ENCODE assay signal across 8 cellular contexts in the genomic region with DNA sequence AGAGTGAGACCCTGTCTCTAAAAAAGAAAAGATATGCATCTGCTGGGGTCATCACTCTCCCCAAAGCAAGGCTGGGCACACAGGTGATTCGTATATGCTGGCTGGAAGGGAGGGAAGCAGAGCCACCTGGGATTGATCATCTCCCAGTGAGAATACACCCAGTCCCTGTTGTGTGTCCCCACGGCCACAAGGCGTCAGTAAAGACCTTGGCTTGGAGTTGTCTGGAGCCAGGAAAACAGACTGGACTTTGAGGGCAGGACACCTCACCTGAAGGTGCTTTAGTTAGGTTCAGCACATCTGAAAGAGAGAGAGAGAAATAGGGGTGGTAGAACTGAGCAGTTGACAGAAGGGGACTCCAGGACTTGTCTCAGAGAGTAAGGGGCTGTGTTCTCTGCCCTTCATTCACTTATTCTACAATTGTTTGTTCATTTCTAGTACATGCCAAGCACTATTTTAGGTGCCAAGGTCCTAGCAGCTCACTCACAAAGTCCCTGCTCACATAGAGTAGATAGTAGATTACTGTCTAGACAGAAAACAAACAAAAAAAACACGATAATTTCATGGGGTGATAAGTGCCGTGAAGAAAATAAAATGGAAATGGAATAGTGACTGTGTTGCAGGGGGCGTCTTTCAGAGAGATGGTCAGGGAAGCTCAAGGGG. TPM values are rescaled to one million over a fixed set of nuclear protein-coding genes. Genes with fewer than 3 reads are reported as not detected.
A peak's percentile ranks its signal among the peaks of the same experiment; 100 is the strongest.
DNase-seq lines count a peak whose midpoint lies in the region; ATAC-seq and TF ChIP-seq lines count a peak whose summit lies in the region.

No MANE protein-coding gene starts in this region.

- H3K9ac ChIP-seq in SK-N-SH (no peak overlapping the region), fibroblast of lung (ENCODE audit: insufficient read depth, low read length) (no peak overlapping the region)

- H3K4me1 ChIP-seq in SK-N-SH (ENCODE audit: control insufficient read depth in 1 of 2, insufficient read depth in 2 of 2, low read depth in 1 of 2, low read length in 1 of 2) (no peaks in the 10 kb centered on the region; a peak in 1 of 4 replicates), fibroblast of lung (ENCODE audit: control insufficient read depth, extremely low read depth, insufficient read depth, low read length) (no peaks in the 10 kb centered on the region), neutrophil (ENCODE audit: control insufficient read depth in 1 of 2, insufficient read depth in 1 of 2, low read depth in 1 of 2, low read length in 1 of 2) (peaks cover 21% of the 10 kb centered on the region in 2 experiments)

- peak; percentile 92 for TF ChIP-seq RAD21 in SK-N-SH (IDR thresholded peaks at IDR 0.05; ENCODE audit: low read length)

- H3F3A ChIP-seq in SK-N-SH (replicated peaks; ENCODE audit: insufficient read depth), result no peaks in the 10 kb centered on the region

- H3K4me3 ChIP-seq in NB4 (ENCODE audit: low read depth, low read length), result no peak overlapping the region
- H3K4me3 ChIP-seq in SK-N-SH (ENCODE audit: low read depth in 2 of 2, low read length in 1 of 2), result no peak overlapping the region; a peak in 1 of 4 replicates
- H3K4me3 ChIP-seq in fibroblast of lung (replicated peaks in 1 of 4; ENCODE audit: control extremely low read depth in 1 of 4, insufficient read depth in 1 of 4, low read depth in 3 of 4, low read length in 4 of 4), result no peak overlapping the region
- no peak overlapping the region for H3K4me3 ChIP-seq in neutrophil (ENCODE audit: low read depth in 1 of 2, low read length in 1 of 2)

- no peaks in the 10 kb centered on the region for H3K9me3 ChIP-seq in SK-N-SH
- no peaks in the 10 kb centered on the region for H3K9me3 ChIP-seq in fibroblast of lung (ENCODE audit: control insufficient read depth, insufficient read depth, low read depth, low read length)
- no peaks in the 10 kb centered on the region for H3K9me3 ChIP-seq in neutrophil

- H3K36me3 ChIP-seq in SK-N-SH (replicated peaks in 1 of 2; ENCODE audit: control insufficient read depth in 1 of 2, insufficient read depth in 2 of 2, low read length in 1 of 2), result no peaks in the 10 kb centered on the region
- H3K36me3 ChIP-seq in fibroblast of lung (ENCODE audit: control insufficient read depth, insufficient read depth, low read length), result no peaks in the 10 kb centered on the region
- no peaks in the 10 kb centered on the region for H3K36me3 ChIP-seq in neutrophil

- H3K27me3 ChIP-seq in SK-N-SH (ENCODE audit: insufficient read depth) (no peaks in the 10 kb centered on the region), fibroblast of lung (ENCODE audit: control insufficient read depth, insufficient read depth, low read length) (no peaks in the 10 kb centered on the region), neutrophil (no peaks in the 10 kb centered on the region)

- 42% methylated on average over 6 of the region's 6 CpGs for WGBS in SK-N-SH (ENCODE audit: low lambda C conversion rate)

- CTCF ChIA-PET in SK-N-SH (lab: Yijun Ruan, JAX), result interaction anchor here (0.7 to 17.4 kb wide), 50 partner anchors 11 to 316 kb away, joined by 3 to 339 read pairs (median 5); a partner anchor contains a TSS

- DNase-seq in SIG-M5 treated with dmso at 0.1 percent for 504 hours (lab: John Stamatoyannopoulos, UW; ENCODE audit: unreplicated experiment), result peak; percentile 58
- no peak for DNase-seq in SIG-M5 (lab: John Stamatoyannopoulos, UW)
- peak; percentile 62 for DNase-seq in NB4 (ENCODE audit: low read depth)
- peak; percentile 77 for DNase-seq in SK-N-SH
- peak; percentile 50 to 69 for DNase-seq in fibroblast of lung (ENCODE audit: low read depth in 2 of 2)

- H3K27ac ChIP-seq in SK-N-SH (ENCODE audit: low read depth in 2 of 2, low read length in 1 of 2), result no peak overlapping the region
- no peak overlapping the region for H3K27ac ChIP-seq in fibroblast of lung (ENCODE audit: insufficient read depth, low read length)
- no peak overlapping the region for H3K27ac ChIP-seq in neutrophil

- H3K79me2 ChIP-seq in SK-N-SH (ENCODE audit: insufficient read depth) (no peaks in the 10 kb centered on the region), fibroblast of lung (ENCODE audit: control insufficient read depth, insufficient read depth, low read length) (no peaks in the 10 kb centered on the region)

- no peak for TF ChIP-seq EP300 in SK-N-SH (IDR thresholded peaks at IDR 0.05; ENCODE audit: borderline replicate concordance in 1 of 2, low read depth in 1 of 2, low read length in 1 of 2)

- no peak for ATAC-seq in GM19452 (IDR thresholded peaks at IDR 0.05; ENCODE audit: unreplicated experiment)
- ATAC-seq in GM18511 (IDR thresholded peaks at IDR 0.05; ENCODE audit: unreplicated experiment), result no peak

- no peak overlapping the region for H2AFZ ChIP-seq in SK-N-SH (ENCODE audit: low read depth)
- no peak overlapping the region for H2AFZ ChIP-seq in fibroblast of lung (ENCODE audit: low read length)

- POLR2A ChIA-PET in SK-N-SH (lab: Yijun Ruan, JAX), result no interaction called here

- TF ChIP-seq CTCF in NB4 (IDR thresholded peaks at IDR 0.05; ENCODE audit: low read depth, low read length) (peak; percentile 93), SK-N-SH (IDR thresholded peaks at IDR 0.05) (peak; percentile 91), fibroblast of lung (conservative IDR thresholded peaks at IDR 0.05 in 1 of 2, IDR thresholded peaks at IDR 0.05 in 1 of 2; ENCODE audit: low read depth in 1 of 2, low read length in 2 of 2) (peak; percentile 97 to 99), neutrophil (IDR thresholded peaks at IDR 0.05) (peak; percentile 44)

- no peaks in the 10 kb centered on the region for H4K20me1 ChIP-seq in SK-N-SH (ENCODE audit: insufficient read depth)
- H4K20me1 ChIP-seq in fibroblast of lung (ENCODE audit: control insufficient read depth, extremely low read depth, insufficient read depth, low read length), result no peaks in the 10 kb centered on the region

- H3K4me2 ChIP-seq in SK-N-SH, result no peak overlapping the region
- no peak overlapping the region for H3K4me2 ChIP-seq in fibroblast of lung (ENCODE audit: extremely low read depth, insufficient read depth, low read length)

- H3K9me2 ChIP-seq in SK-N-SH, result no peaks in the 10 kb centered on the region

- no peak for TF ChIP-seq POLR2A in NB4 (IDR thresholded peaks at IDR 0.05; ENCODE audit: extremely low read depth, insufficient read length)

TF ChIP-seq in SK-N-SH, 30 proteins besides CTCF, POLR2A, EP300 and RAD21:
- TF ChIP-seq RCOR1 (IDR thresholded peaks at IDR 0.05; ENCODE audit: low read length) (0 out of 2 replicates have a peak, but pooled peaks have one; percentile 24), FOSL2 (IDR thresholded peaks at IDR 0.05; ENCODE audit: borderline replicate concordance, low read depth) (no peak), TCF12 (IDR thresholded peaks at IDR 0.05) (peak; percentile 48; the same call in 1 of the 2 replicates), NRF1 (IDR thresholded peaks at IDR 0.05; ENCODE audit: low read depth, low read length) (0 out of 2 replicates have a peak, but pooled peaks have one; percentile 31), SMC3 (IDR thresholded peaks at IDR 0.05; ENCODE audit: low read depth, low read length) (peak; percentile 95)

RNA-seq across cellular contexts. Expression of a gene that starts 13.5 kb away (rescaled TPM):
- polyA plus RNA-seq in SK-N-SH (2012; rRNA removed) (5.9 and 10.1 TPM in 2 replicates), fibroblast of lung (0.20 and 0.58 TPM in 2 replicates)
- polyA plus RNA-seq in SK-N-SH (2012; cell fraction: cytosol; rRNA removed), result 6.7 and 10.0 TPM in 2 replicates
- 5.6 and 13.0 TPM in 2 replicates for polyA plus RNA-seq in SK-N-SH (2012; cell fraction: nucleus; rRNA removed)
- 1.7 and 2.6 TPM in 2 replicates for total RNA-seq in fibroblast of lung
- polyA plus RNA-seq in fibroblast of lung (2012), result 1.6 and 3.7 TPM in 2 replicates
- 1.2 TPM in 1 of 2 replicates, not detected in the other for polyA minus RNA-seq in fibroblast of lung (ENCODE audit: low replicate concordance)

Comparison
In these comparisons a context has a peak if more than half of its experiments do, and no peak if none do; other contexts are left out.
1. CTCF ChIP-seq: peak in every context shown above with its lines; median percentile 98 in fibroblast of lung; 93 in NB4; 91 in SK-N-SH; 44 in neutrophil.